ENCODE assay signal across 19 cellular contexts in the genomic region with DNA sequence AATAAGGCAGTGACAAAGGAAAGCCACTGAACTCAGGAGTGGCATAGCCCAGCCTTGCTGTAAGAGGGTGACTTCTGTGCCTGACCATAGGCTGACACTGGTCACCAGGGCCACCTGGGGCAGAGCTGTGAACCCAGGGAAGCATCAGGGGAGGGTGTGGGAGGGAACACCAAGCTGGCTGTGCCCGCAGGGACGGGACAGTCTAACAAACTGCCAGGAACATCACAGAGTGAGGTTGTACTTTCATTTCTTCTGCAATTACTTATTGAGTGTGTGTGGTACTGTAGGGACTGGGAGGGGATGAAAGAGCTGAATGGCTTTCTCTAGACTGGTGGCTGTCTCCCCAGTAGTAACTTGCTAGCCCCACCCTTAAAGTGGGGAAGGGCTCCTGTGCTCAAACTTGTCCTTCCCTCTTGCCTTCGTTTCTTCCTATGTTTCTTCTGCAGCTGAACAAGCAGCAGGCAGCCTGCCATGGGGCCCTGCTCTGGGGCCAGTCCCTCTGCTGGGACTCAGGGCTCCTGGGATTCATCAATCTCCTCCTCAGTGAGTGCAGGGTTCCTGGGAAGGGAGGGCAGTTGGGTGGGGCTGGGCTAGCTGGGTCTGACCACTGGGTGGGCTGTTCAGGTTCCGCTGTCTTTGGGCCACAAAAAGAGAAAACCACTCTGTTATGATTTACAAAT.
"Had no signal": no experiment of that assay in that cellular context is flagged by ENCODE, and none has a peak within 500 bp of the region (broad histone marks: within the 10 kb centered on the region; RNA-seq: fewer than 3 reads in every experiment).

No MANE protein-coding gene starts in this region.

- ATAC-seq: activated CD8-positive, alpha-beta T cell treated with anti-CD3 and anti-CD28 coated beads, Interleukin-2, amount 10 ng/mL, durations not matched to agents 7 days and 5 days; activated naive CD4-positive, alpha-beta T cell treated with anti-CD3 and anti-CD28 coated beads, Interleukin-2, amount 50 U/mL, for 72 hours; gastroesophageal sphincter; heart left ventricle; left cardiac atrium; right lobe of liver had no signal

- H3K27me3 ChIP-seq: right lobe of liver, suprapubic skin had no signal

- FAIRE-seq: astrocyte, colon had no signal

- H3K36me3 ChIP-seq: esophagus squamous epithelium, gastroesophageal sphincter, heart left ventricle, right lobe of liver, stomach, suprapubic skin, tibial nerve had no signal

- H3K4me3 ChIP-seq: esophagus squamous epithelium, gastroesophageal sphincter, heart left ventricle, right lobe of liver, skin epidermis, stomach, suprapubic skin, tibial nerve had no signal

- H3K4me1 ChIP-seq: esophagus squamous epithelium, gastroesophageal sphincter, heart left ventricle, stomach, suprapubic skin, tibial nerve had no signal

- DNase-seq: activated CD4-positive, alpha-beta T cell treated with anti-CD3 and anti-CD28 coated beads, Interleukin-2, amount 10 ng/mL, durations not matched to agents 7 days and 5 days; activated CD4-positive, CD25-positive, alpha-beta regulatory T cell treated with anti-CD3 and anti-CD28 coated beads, Interleukin-2, amount 50 U/mL, for 72 hours; activated CD8-positive, alpha-beta T cell treated with anti-CD3 and anti-CD28 coated beads, Interleukin-2, amount 10 ng/mL, durations not matched to agents 7 days and 5 days; esophagus squamous epithelium; heart left ventricle; islet precursor cell; left cardiac atrium; midbrain; right lobe of liver; stimulated activated CD4-positive, alpha-beta T cell treated with anti-CD3 and anti-CD28 coated beads, Interleukin-1b, Interleukin-23, amount 100 ng/mL, for 48 hours; stomach had no signal

- H3K9me3 ChIP-seq: esophagus squamous epithelium, gastroesophageal sphincter, heart left ventricle, right lobe of liver, stomach, suprapubic skin, tibial nerve had no signal

- H3K27ac ChIP-seq: esophagus squamous epithelium, gastroesophageal sphincter, heart left ventricle, right lobe of liver, stomach, suprapubic skin, tibial nerve, VCaP had no signal
